ENCODE assay signal across 1 cellular context in genomic region chr14:73896521-73896920, GRCh38.
TF ChIP-seq lines count a peak whose summit lies in the region.

No MANE protein-coding gene starts in this region.

TF ChIP-seq in HEK293T, 16 proteins besides CTCF, POLR2A, EP300 and RAD21 (continued from another document):
- TF ChIP-seq BHLHE40 (IDR thresholded peaks at IDR 0.05; ENCODE audit: borderline replicate concordance): no peak
- no peak for TF ChIP-seq NFRKB (IDR thresholded peaks at IDR 0.05)
- TF ChIP-seq ZNF384 (IDR thresholded peaks at IDR 0.05): no peak
- TF ChIP-seq ELF4 (IDR thresholded peaks at IDR 0.05): no peak
- TF ChIP-seq LEF1 (IDR thresholded peaks at IDR 0.05; ENCODE audit: borderline replicate concordance): no peak
- no peak for TF ChIP-seq TARDBP (IDR thresholded peaks at IDR 0.05)
- no peak for TF ChIP-seq CTBP1 (IDR thresholded peaks at IDR 0.05; ENCODE audit: borderline replicate concordance)
- no peak for TF ChIP-seq SUZ12 (IDR thresholded peaks at IDR 0.05)
- no peak for TF ChIP-seq ARNT (IDR thresholded peaks at IDR 0.05)
- TF ChIP-seq PKNOX1 (IDR thresholded peaks at IDR 0.05): no peak
- no peak for TF ChIP-seq FOXK2 (IDR thresholded peaks at IDR 0.05)
- TF ChIP-seq SP1 (IDR thresholded peaks at IDR 0.05): no peak
- TF ChIP-seq L3MBTL2 (conservative IDR thresholded peaks at IDR 0.05): no peak
TF ChIP-seq in HEK293T: peak in this region for 0.
